12 cellular contexts compared by ENCODE assay signal in genomic region chr12:99911076-99911475, GRCh38.
A peak's percentile ranks its signal among the peaks of the same experiment; 100 is the strongest.
DNase-seq lines count a peak whose midpoint lies in the region; ATAC-seq and TF ChIP-seq lines count a peak whose summit lies in the region.
"Had no signal": no experiment of that assay in that cellular context is flagged by ENCODE, and none has a peak within 500 bp of the region (broad histone marks: within the 10 kb centered on the region; RNA-seq: fewer than 3 reads in every experiment).

No MANE protein-coding gene starts in this region.

- H3K27ac Mint-ChIP-seq in GM23338 = 0 out of 2 replicates have a peak overlapping the region, but pooled peaks have one; percentile 33

- H3K4me2 ChIP-seq in GM23338 = no peak overlapping the region

- TF ChIP-seq POLR2A in body of pancreas (IDR thresholded peaks at IDR 0.05) = no peak

- no peaks in the 10 kb centered on the region for H3K36me3 Mint-ChIP-seq in GM23338 (ENCODE audit: low read depth)

- 61% methylated on average over 3 of the region's 3 CpGs for WGBS in body of pancreas, 2 donors

- no peak overlapping the region for H3K4me3 Mint-ChIP-seq in GM23338

- H3K27me3 ChIP-seq in GM23338 (ENCODE audit: insufficient read depth) (no peaks in the 10 kb centered on the region), body of pancreas (no peaks in the 10 kb centered on the region)
- H3K27me3 ChIP-seq: right lobe of liver, SJCRH30 had no signal

- no peak for DNase-seq in GM23338 (ENCODE audit: low spot score)
- peak in 1 of 4 donors; percentile 11 for DNase-seq in body of pancreas
- peak; percentile 88 for DNase-seq in iris pigment epithelial cell (ENCODE audit: low read depth)
- peak; percentile 94 for DNase-seq in stromal cell of bone marrow (ENCODE audit: low read depth)
- DNase-seq in NCI-H2171 (lab: John Stamatoyannopoulos, UW) = no peak
- no peak for DNase-seq in effector CD8-positive, alpha-beta T cell (lab: John Stamatoyannopoulos, UW)
- DNase-seq in T-helper 1 cell = no peak
- DNase-seq: activated effector memory CD4-positive, alpha-beta T cell treated with Interleukin-2 at 50 U/mL for 16 hours; glutamatergic neuron; right lobe of liver had no signal

- H3K4me1 Mint-ChIP-seq in GM23338 = no peaks in the 10 kb centered on the region

- H3K9me3 Mint-ChIP-seq in GM23338 = no peaks in the 10 kb centered on the region

- intact Hi-C loops in body of pancreas (cut with DNase I) = no loop called here

- H3K27ac ChIP-seq in GM23338 (ENCODE audit: low read depth) (no peak overlapping the region), body of pancreas (no peak overlapping the region)
- H3K27ac ChIP-seq: right lobe of liver, SJCRH30 had no signal

- H4K20me1 ChIP-seq in GM23338 (replicated peaks; ENCODE audit: insufficient read depth) = no peaks in the 10 kb centered on the region

- ATAC-seq in GM23338 (no peak), body of pancreas (peak; percentile 65), HG02763 (IDR thresholded peaks at IDR 0.05; ENCODE audit: unreplicated experiment) (no peak)

- TF ChIP-seq CTCF in GM23338 (conservative IDR thresholded peaks at IDR 0.05; ENCODE audit: low read depth in 2 of 2) = no peak
- no peak for TF ChIP-seq CTCF in body of pancreas (IDR thresholded peaks at IDR 0.05)

- H3F3A ChIP-seq in GM23338 (replicated peaks; ENCODE audit: low read depth) = no peaks in the 10 kb centered on the region

- H3K4me1 ChIP-seq in GM23338 (ENCODE audit: insufficient read depth) (no peaks in the 10 kb centered on the region), body of pancreas (no peaks in the 10 kb centered on the region)
- H3K4me1 ChIP-seq: right lobe of liver, SJCRH30 had no signal

- no peak overlapping the region for H3K4me3 ChIP-seq in GM23338
- no peak overlapping the region for H3K4me3 ChIP-seq in body of pancreas
- H3K4me3 ChIP-seq: right lobe of liver, SJCRH30 had no signal

- no peaks in the 10 kb centered on the region for H3K36me3 ChIP-seq in GM23338 (ENCODE audit: insufficient read depth)
- H3K36me3 ChIP-seq in body of pancreas (replicated peaks in 1 of 2; ENCODE audit: insufficient read depth in 1 of 2, low read depth in 2 of 2) = no peaks in the 10 kb centered on the region
- H3K36me3 ChIP-seq: right lobe of liver, SJCRH30 had no signal

- H3K9me2 ChIP-seq in GM23338 (ENCODE audit: insufficient read depth) = no peaks in the 10 kb centered on the region

- H3K79me2 ChIP-seq in GM23338 (replicated peaks; ENCODE audit: insufficient read depth) = no peaks in the 10 kb centered on the region

- no peaks in the 10 kb centered on the region for H3K9me3 ChIP-seq in body of pancreas
- H3K9me3 ChIP-seq: right lobe of liver, SJCRH30 had no signal

- no peaks in the 10 kb centered on the region for H3K27me3 Mint-ChIP-seq in GM23338 (ENCODE audit: insufficient read depth, low read depth, poor library complexity)

- H2AFZ ChIP-seq in GM23338 = no peak overlapping the region

TF ChIP-seq in GM23338, 12 proteins besides CTCF, POLR2A, EP300 and RAD21:
- no peak for TF ChIP-seq EZH2phosphoT487 (IDR thresholded peaks at IDR 0.05; ENCODE audit: unreplicated experiment)

Comparison
In these comparisons a context has a peak if more than half of its experiments do, and no peak if none do; other contexts are left out.
1. DNase-seq: peak in iris pigment epithelial cell (single experiment) and stromal cell of bone marrow (single experiment); none in GM23338 (single experiment), NCI-H2171 (single experiment), effector CD8-positive, alpha-beta T cell (single experiment) and T-helper 1 cell (0 of 5).